Comparison of ENCODE assay signal across 8 cellular contexts in the genomic region with DNA sequence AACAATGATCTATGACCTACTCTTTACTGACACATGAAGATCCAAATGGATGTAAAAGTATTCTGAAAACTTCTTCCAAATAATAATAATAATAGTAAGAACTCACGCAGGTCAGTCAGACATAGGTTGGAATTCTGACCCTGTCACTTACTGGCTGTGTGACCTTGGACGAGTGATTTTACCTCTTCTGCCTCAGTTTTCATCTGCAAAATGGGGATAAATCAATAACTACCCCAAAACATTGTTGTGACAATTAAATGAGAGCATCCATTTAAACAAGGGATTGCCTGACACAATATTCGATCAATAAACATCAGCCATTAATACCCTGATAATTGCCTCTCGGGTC. TPM values are rescaled to one million over a fixed set of nuclear protein-coding genes. Genes with fewer than 3 reads are reported as not detected.
DNase-seq lines count a peak whose midpoint lies in the region; TF ChIP-seq lines count a peak whose summit lies in the region.

No MANE protein-coding gene starts in this region.

- H3K4me1 Mint-ChIP-seq in activated T-cell treated with anti-CD3 and anti-CD28 coated beads, Interleukin-2, amount 50 U/mL, for 24 hours (ENCODE audit: low read depth), result peaks cover 21% of the 10 kb centered on the region

- H3K9me3 Mint-ChIP-seq in activated T-cell treated with anti-CD3 and anti-CD28 coated beads, Interleukin-2, amount 50 U/mL, for 24 hours, result no peaks in the 10 kb centered on the region

- H3K4me3 ChIP-seq in lower leg skin (ENCODE audit: low read depth, poor library complexity, severe bottlenecking) (peak overlapping the region; percentile 88), tibial artery (peak overlapping the region; percentile 65 to 81)

- peak overlapping the region; percentile 95 for H3K27ac Mint-ChIP-seq in activated T-cell treated with anti-CD3 and anti-CD28 coated beads, Interleukin-2, amount 50 U/mL, for 24 hours

- peaks cover 0 to 2% (median 0%) of the 10 kb centered on the region in 3 donors for H3K36me3 ChIP-seq in tibial artery

- no peak for TF ChIP-seq POLR2A in lower leg skin (IDR thresholded peaks at IDR 0.05)

- peaks cover 28% of the 10 kb centered on the region for H3K36me3 Mint-ChIP-seq in activated T-cell treated with anti-CD3 and anti-CD28 coated beads, Interleukin-2, amount 50 U/mL, for 24 hours (ENCODE audit: low read depth)

- WGBS in lower leg skin, 2 donors, result 10 to 14% methylated on average over 4 of the region's 4 CpGs

- no peaks in the 10 kb centered on the region for H3K27me3 ChIP-seq in tibial artery

- TF ChIP-seq CTCF in lower leg skin (IDR thresholded peaks at IDR 0.05), result no peak
- TF ChIP-seq CTCF in tibial artery (IDR thresholded peaks at IDR 0.05), result no peak

- H3K27me3 Mint-ChIP-seq in activated T-cell treated with anti-CD3 and anti-CD28 coated beads, Interleukin-2, amount 50 U/mL, for 24 hours, result no peaks in the 10 kb centered on the region

- H3K27ac ChIP-seq in angular gyrus (ENCODE audit: low read depth, low read length), result peak overlapping the region; percentile 26
- peak overlapping the region; percentile 69 to 71 for H3K27ac ChIP-seq in tibial artery

- no peaks in the 10 kb centered on the region for H3K9me3 ChIP-seq in tibial artery

- H3K4me1 ChIP-seq in tibial artery, result peaks cover 0 to 21% (median 13%) of the 10 kb centered on the region in 4 donors

- intact Hi-C loops in lower leg skin (cut with DNase I; ENCODE audit: low total_unique reads), result no loop called here
- intact Hi-C loops in tibial artery (cut with DNase I; ENCODE audit: low total_unique reads), result loop anchor here (5.0 kb wide), 1 partner anchor 1482 kb away; no protein-coding TSS in a partner anchor

- DNase-seq in activated T-cell treated with anti-CD3 and anti-CD28 coated beads, Interleukin-2, amount 50 U/mL, for 24 hours, result no peak
- DNase-seq in activated T-cell treated with anti-CD3 and anti-CD28 coated beads, Interleukin-2, amount 50 U/mL, for 48 hours, result no peak
- DNase-seq in lower leg skin (ENCODE audit: low spot score in 2 of 2) (no peak), tibial artery (no peak), putamen (ENCODE audit: low spot score) (no peak), NCI-H1436 (lab: John Stamatoyannopoulos, UW) (no peak), SK-N-DZ (ENCODE audit: low spot score) (no peak)

- H3K4me3 Mint-ChIP-seq in activated T-cell treated with anti-CD3 and anti-CD28 coated beads, Interleukin-2, amount 50 U/mL, for 24 hours, result peak overlapping the region; percentile 98

RNA-seq across cellular contexts. Expression of gene MECR, which starts 0.6 kb away (rescaled TPM):
- total RNA-seq in lower leg skin, result 10 to 100 TPM; 23.2 to 28.3 (median 25.3) TPM
- 20.2 and 32.6 TPM in 2 replicates for polyA plus RNA-seq in SK-N-DZ (2014; cell fraction: cytosol; rRNA removed)
- polyA plus RNA-seq in SK-N-DZ (2014; cell fraction: nucleus; rRNA removed), result 19.5 and 31.2 TPM in 2 replicates

RNA-seq across cellular contexts. Expression of gene PTPRU, which starts 6.1 kb away (rescaled TPM):
- 10 to 100 TPM; 15.9 to 56.3 (median 30.6) TPM for total RNA-seq in lower leg skin
- polyA plus RNA-seq in SK-N-DZ (2014; cell fraction: cytosol; rRNA removed), result 8.8 and 12.8 TPM in 2 replicates
- 14.7 and 30.1 TPM in 2 replicates for polyA plus RNA-seq in SK-N-DZ (2014; cell fraction: nucleus; rRNA removed)

RNA-seq across cellular contexts. Expression of gene SRSF4, which starts 48.5 kb away (rescaled TPM):
- 10 to 100 TPM; 47.3 to 89.4 (median 58.5) TPM for total RNA-seq in lower leg skin
- 34.8 and 42.6 TPM in 2 replicates for polyA plus RNA-seq in SK-N-DZ (2014; cell fraction: cytosol; rRNA removed)
- polyA plus RNA-seq in SK-N-DZ (2014; cell fraction: nucleus; rRNA removed), result 32.7 and 42.1 TPM in 2 replicates
